ENCODE assay signal across 34 cellular contexts in genomic region chrX:130351567-130351966, GRCh38. TPM values are rescaled to one million over a fixed set of nuclear protein-coding genes. Genes with fewer than 3 reads are reported as not detected.
"Had no signal": no experiment of that assay in that cellular context is flagged by ENCODE, and none has a peak within 500 bp of the region (broad histone marks: within the 10 kb centered on the region; RNA-seq: fewer than 3 reads in every experiment).

No MANE protein-coding gene starts in this region.

- ATAC-seq: Panc1, Right ventricle myocardium inferior, SK-N-SH treated with all-trans-retinoic acid at 6 μM for 48 hours had no signal

- H3K27ac ChIP-seq: PC-9, RWPE1, SJCRH30, SK-N-MC had no signal

- H2AFZ ChIP-seq: PC-9 had no signal

- H3K4me3 ChIP-seq: MG63, PC-9, SJCRH30, SK-N-MC had no signal

- H3K36me3 ChIP-seq: MG63, SJCRH30 had no signal

- H3K9me3 ChIP-seq: MG63, SJCRH30 had no signal

- DNase-seq: Kasumi-1, MG63, MV-4-11, NCI-H1092, NCI-H1105, NCI-H1417 treated with DMSO at 0.1 percent for 48 hours, NCI-H1436 treated with DMSO at 0.1 percent for 48 hours, NCI-H1694 treated with DMSO at 0.1 percent for 48 hours, NCI-H187 treated with DMSO at 0.1 percent for 48 hours, NCI-H2029, NCI-H2081, NCI-H2171 treated with DMSO at 0.1 percent for 48 hours, NCI-H226, NCI-H446 treated with DMSO at 0.1 percent for 48 hours, NCI-H510A, NCI-H524, NCI-H526, NCI-H69, NCI-H748 treated with DMSO at 0.1 percent for 48 hours, NCI-H82, PC-9, SHP77, SIG-M5, SJCRH30 had no signal

- H3K4me2 ChIP-seq: PC-9 had no signal

- H3K4me1 ChIP-seq: SJCRH30 had no signal

- H3K27me3 ChIP-seq: MG63, SJCRH30 had no signal

- FAIRE-seq: RCC 7860 had no signal

RNA-seq across cellular contexts. Expression of gene GPR119, which starts 33.9 kb away (rescaled TPM):
- total RNA-seq: M059J, OCI-LY7, PC-9, Right ventricle myocardium inferior, RPMI7951, SJCRH30, SK-MEL-5 had no signal
